8 cellular contexts compared by ENCODE assay signal in genomic region chr3:129233538-129233937, GRCh38. TPM values are rescaled to one million over a fixed set of nuclear protein-coding genes. Genes with fewer than 3 reads are reported as not detected.
DNase-seq lines count a peak whose midpoint lies in the region; ATAC-seq and TF ChIP-seq lines count a peak whose summit lies in the region.

No MANE protein-coding gene starts in this region.

- H3K9me1 ChIP-seq in IMR-90 (ENCODE audit: insufficient read depth, low read length): peaks cover 15% of the 10 kb centered on the region

- H3K27ac ChIP-seq in IMR-90 (ENCODE audit: insufficient read depth, low read length) (no peak overlapping the region), SK-N-SH (ENCODE audit: low read depth in 2 of 2, low read length in 1 of 2) (no peak overlapping the region), coronary artery (peak overlapping the region in 1 of 2 donors; percentile 48)

- CTCF ChIA-PET in IMR-90 (lab: Yijun Ruan, JAX): interaction anchor here (0.6 kb wide), 1 partner anchor 7 kb away, joined by 3 read pairs; no protein-coding TSS in a partner anchor
- CTCF ChIA-PET in SK-N-SH (lab: Yijun Ruan, JAX): interaction anchor here (1.0 to 4.2 kb wide), 3 partner anchors 12 to 264 kb away, joined by 3 to 37 read pairs (median 4); partner anchors contain the start of gene RAB43

- H2AFZ ChIP-seq in IMR-90 (replicated peaks; ENCODE audit: low read length, poor library complexity) (no peak overlapping the region), SK-N-SH (ENCODE audit: low read depth) (no peak overlapping the region)

- no peak overlapping the region for H2BK20ac ChIP-seq in IMR-90 (ENCODE audit: low read depth, low read length)

- TF ChIP-seq EP300 in SK-N-SH (IDR thresholded peaks at IDR 0.05; ENCODE audit: borderline replicate concordance in 1 of 2, low read depth in 1 of 2, low read length in 1 of 2): no peak

- no peaks in the 10 kb centered on the region for H3K79me2 ChIP-seq in SK-N-SH (ENCODE audit: insufficient read depth)

- no peak overlapping the region for H3K14ac ChIP-seq in IMR-90 (replicated peaks; ENCODE audit: low read depth, low read length)

- intact Hi-C loops in IMR-90 (cut with micrococcal nuclease): no loop called here

- H3K4me3 ChIP-seq in IMR-90 (ENCODE audit: insufficient read depth, low read depth, low read length) (no peak overlapping the region), SK-N-SH (ENCODE audit: low read depth in 2 of 2, low read length in 1 of 2) (no peak overlapping the region), coronary artery (no peak overlapping the region)

- in situ Hi-C loops in IMR-90 (cut with MboI; ENCODE audit: low sequenced_read_pairs): no loop called here

- ATAC-seq in GM21528 (IDR thresholded peaks at IDR 0.05; ENCODE audit: low FRiP score, unreplicated experiment) (peak; percentile 85), IMR-90 (ENCODE audit: low read depth) (no peak)

- TF ChIP-seq RAD21 in IMR-90 (IDR thresholded peaks at IDR 0.05; ENCODE audit: low read length) (no peak), SK-N-SH (IDR thresholded peaks at IDR 0.05; ENCODE audit: low read length) (no peak)

- no peak overlapping the region for H3K9ac ChIP-seq in IMR-90 (ENCODE audit: low read depth, low read length)
- no peak overlapping the region for H3K9ac ChIP-seq in SK-N-SH

- H3K4me1 ChIP-seq in IMR-90 (ENCODE audit: control insufficient read depth, insufficient read depth, low read length): peaks cover 13% of the 10 kb centered on the region
- H3K4me1 ChIP-seq in SK-N-SH (ENCODE audit: control insufficient read depth in 1 of 2, insufficient read depth in 2 of 2, low read depth in 1 of 2, low read length in 1 of 2): peaks cover 0 to 14% of the 10 kb centered on the region in 2 experiments; a peak in 1 of 4 replicates

- H2BK120ac ChIP-seq in IMR-90 (ENCODE audit: low read depth, low read length): no peak overlapping the region

- DNase-seq in GM10266 (ENCODE audit: extremely low spot score) (peak; percentile 54), IMR-90 (no peak), globus pallidus (ENCODE audit: low spot score) (peak; percentile 68), SK-N-SH (no peak), NCI-H2107 (lab: John Stamatoyannopoulos, UW) (no peak), DMS53 treated with DMSO at 0.1 percent for 48 hours (lab: John Stamatoyannopoulos, UW; ENCODE audit: unreplicated experiment) (no peak), coronary artery (ENCODE audit: low spot score) (no peak)

- no peak overlapping the region for H3K4me2 ChIP-seq in IMR-90 (ENCODE audit: low read depth, low read length)
- H3K4me2 ChIP-seq in SK-N-SH: no peak overlapping the region

- no peak overlapping the region for H2BK5ac ChIP-seq in IMR-90 (ENCODE audit: low read depth, low read length, poor library complexity, severe bottlenecking)

- TF ChIP-seq CTCF in GM10266 (IDR thresholded peaks at IDR 0.05; ENCODE audit: control insufficient read depth, insufficient read depth, low read depth, missing control alignments) (no peak), IMR-90 (conservative IDR thresholded peaks at IDR 0.05; ENCODE audit: low read depth, low read length) (no peak), SK-N-SH (IDR thresholded peaks at IDR 0.05) (no peak), coronary artery (IDR thresholded peaks at IDR 0.05) (no peak)

- no peaks in the 10 kb centered on the region for H3K36me3 ChIP-seq in IMR-90 (ENCODE audit: control insufficient read depth, insufficient read depth, low read length)
- H3K36me3 ChIP-seq in SK-N-SH (replicated peaks in 1 of 2; ENCODE audit: control insufficient read depth in 1 of 2, insufficient read depth in 2 of 2, low read length in 1 of 2): no peaks in the 10 kb centered on the region

- no peak overlapping the region for H4K8ac ChIP-seq in IMR-90 (ENCODE audit: low read depth in 2 of 2, low read length in 2 of 2)

- H2AK5ac ChIP-seq in IMR-90 (ENCODE audit: low read depth, low read length): peak overlapping the region; percentile 8; the same call in 1 of the 2 replicates

- H3K56ac ChIP-seq in IMR-90 (ENCODE audit: extremely low read depth, insufficient read depth, low read length): no peak overlapping the region

- no peak overlapping the region for H3K4ac ChIP-seq in IMR-90 (ENCODE audit: low read depth, low read length)

- H2BK15ac ChIP-seq in IMR-90 (ENCODE audit: low read depth, low read length): no peak overlapping the region

- H3K23ac ChIP-seq in IMR-90 (ENCODE audit: low read depth, low read length): no peak overlapping the region

- H3K9me3 ChIP-seq in IMR-90 (ENCODE audit: control insufficient read depth, insufficient read depth, low read length): no peaks in the 10 kb centered on the region
- H3K9me3 ChIP-seq in SK-N-SH: no peaks in the 10 kb centered on the region

- POLR2A ChIA-PET in IMR-90 (lab: Charles Lee; ENCODE audit: unreplicated experiment) (interaction anchor here (0.5 kb wide), 1 partner anchor 51 kb away, joined by 5 read pairs; no protein-coding TSS in a partner anchor), SK-N-SH (lab: Yijun Ruan, JAX) (no interaction called here)

- 40% methylated on average over 1 of the region's 4 CpGs; no CpG with 5 or more reads in 1 of the 2 experiments for WGBS in IMR-90 (ENCODE audit: extremely low coverage in 2 of 2, insufficient read length in 1 of 2), 2 experiments
- 84% methylated on average over 4 of the region's 4 CpGs for whole genome bisulfite sequencing in SK-N-SH (ENCODE audit: low lambda C conversion rate)

- TF ChIP-seq POLR2A in IMR-90 (IDR thresholded peaks at IDR 0.05; ENCODE audit: low read depth, low read length): no peak

- dilution Hi-C loops in IMR-90 (cut with HindIII; ENCODE audit: low sequenced_read_pairs, unreplicated experiment): no loop called here

- no peaks in the 10 kb centered on the region for H3K9me2 ChIP-seq in SK-N-SH

- BruUV-seq in IMR-90 (replicated peaks; lab: Mats Ljungman, UMichigan): no TSS peak

- no peak overlapping the region for H2AK9ac ChIP-seq in IMR-90 (replicated peaks; ENCODE audit: low read depth, low read length, poor library complexity)

- H4K20me1 ChIP-seq in IMR-90 (ENCODE audit: insufficient read depth, low read length): no peaks in the 10 kb centered on the region
- no peaks in the 10 kb centered on the region for H4K20me1 ChIP-seq in SK-N-SH (ENCODE audit: insufficient read depth)

- H4K91ac ChIP-seq in IMR-90 (ENCODE audit: insufficient read depth, low read depth, low read length): no peak overlapping the region

- peaks cover 0 to 11% of the 10 kb centered on the region in 2 experiments; a peak in 2 of 4 replicates for H3K79me1 ChIP-seq in IMR-90 (ENCODE audit: low read depth in 1 of 2, low read length in 2 of 2)

- H3K27me3 ChIP-seq in IMR-90 (ENCODE audit: control insufficient read depth, insufficient read depth, low read length) (no peaks in the 10 kb centered on the region), SK-N-SH (ENCODE audit: insufficient read depth) (no peaks in the 10 kb centered on the region)

- H4K5ac ChIP-seq in IMR-90 (ENCODE audit: low read depth, low read length): no peak overlapping the region

- H3F3A ChIP-seq in SK-N-SH (replicated peaks; ENCODE audit: insufficient read depth): peaks cover 20% of the 10 kb centered on the region

- no peak overlapping the region for H3K18ac ChIP-seq in IMR-90 (ENCODE audit: low read depth, low read length)

TF ChIP-seq in IMR-90, 13 proteins besides CTCF, POLR2A, EP300 and RAD21:
- no peak for TF ChIP-seq CHD1 (IDR thresholded peaks at IDR 0.05; ENCODE audit: low read depth, low read length)
- no peak for TF ChIP-seq ELK1 (IDR thresholded peaks at IDR 0.05; ENCODE audit: borderline replicate concordance, low read depth, low read length)

TF ChIP-seq in SK-N-SH, 30 proteins besides CTCF, POLR2A, EP300 and RAD21:
- no peak for TF ChIP-seq PBX3 (IDR thresholded peaks at IDR 0.05)
- no peak for TF ChIP-seq RFX5 (IDR thresholded peaks at IDR 0.05; ENCODE audit: low read length)
- no peak for TF ChIP-seq NFIC (IDR thresholded peaks at IDR 0.05; ENCODE audit: borderline replicate concordance)
- TF ChIP-seq ELF1 (IDR thresholded peaks at IDR 0.05): no peak
- TF ChIP-seq RXRA (IDR thresholded peaks at IDR 0.05; ENCODE audit: borderline replicate concordance, low read depth): no peak
- no peak for TF ChIP-seq MEF2A (IDR thresholded peaks at IDR 0.05; ENCODE audit: borderline replicate concordance, low read depth)
- no peak for TF ChIP-seq CHD2 (IDR thresholded peaks at IDR 0.05; ENCODE audit: low read length, partially characterized antibody)
- no peak for TF ChIP-seq TCF12 (IDR thresholded peaks at IDR 0.05)
- TF ChIP-seq YY1 (IDR thresholded peaks at IDR 0.05; ENCODE audit: low read depth): no peak

RNA-seq across cellular contexts. Expression of gene COPG1, which starts 15.9 kb away (rescaled TPM):
- total RNA-seq in IMR-90 (2012; rRNA removed): 440 and 446 TPM in 2 replicates
- 179 and 203 TPM in 2 replicates for polyA plus RNA-seq in IMR-90 (2012; rRNA removed)
- 129 and 134 TPM in 2 replicates for polyA plus RNA-seq in IMR-90 (2012; cell fraction: cytosol; rRNA removed)
- polyA plus RNA-seq in IMR-90 (2012; cell fraction: nucleus; rRNA removed; ENCODE audit: low replicate concordance): 177 and 240 TPM in 2 replicates
- polyA plus RNA-seq in SK-N-SH (2012; rRNA removed): 111 and 114 TPM in 2 replicates
- 96.5 and 100 TPM in 2 replicates for polyA plus RNA-seq in SK-N-SH (2012; cell fraction: cytosol; rRNA removed)
- polyA plus RNA-seq in SK-N-SH (2012; cell fraction: nucleus; rRNA removed): 112 and 138 TPM in 2 replicates

RNA-seq across cellular contexts. Expression of gene HMCES, which starts 45.1 kb away (rescaled TPM):
- total RNA-seq in IMR-90 (2012; rRNA removed): 25.8 and 26.0 TPM in 2 replicates
- polyA plus RNA-seq in IMR-90 (2012; rRNA removed) (25.9 and 30.5 TPM in 2 replicates), SK-N-SH (2012; rRNA removed) (29.0 and 32.4 TPM in 2 replicates)
- 16.8 and 25.4 TPM in 2 replicates for polyA plus RNA-seq in IMR-90 (2012; cell fraction: cytosol; rRNA removed)
- 11.2 and 17.5 TPM in 2 replicates for polyA plus RNA-seq in IMR-90 (2012; cell fraction: nucleus; rRNA removed; ENCODE audit: low replicate concordance)
- polyA plus RNA-seq in SK-N-SH (2012; cell fraction: cytosol; rRNA removed): 33.5 and 34.7 TPM in 2 replicates
- 22.5 and 25.0 TPM in 2 replicates for polyA plus RNA-seq in SK-N-SH (2012; cell fraction: nucleus; rRNA removed)

RNA-seq across cellular contexts. Expression of gene CNBP, which starts 49.8 kb away (rescaled TPM):
- total RNA-seq in IMR-90 (2012; rRNA removed): 223 and 266 TPM in 2 replicates
- polyA plus RNA-seq in IMR-90 (2012; rRNA removed) (186 and 217 TPM in 2 replicates), SK-N-SH (2012; rRNA removed) (240 and 279 TPM in 2 replicates)
- 130 and 232 TPM in 2 replicates for polyA plus RNA-seq in IMR-90 (2012; cell fraction: cytosol; rRNA removed)
- 35.9 and 97.3 TPM in 2 replicates for polyA plus RNA-seq in IMR-90 (2012; cell fraction: nucleus; rRNA removed; ENCODE audit: low replicate concordance)
- polyA plus RNA-seq in SK-N-SH (2012; cell fraction: cytosol; rRNA removed): 305 and 321 TPM in 2 replicates
- 94.3 and 162 TPM in 2 replicates for polyA plus RNA-seq in SK-N-SH (2012; cell fraction: nucleus; rRNA removed)

Comparison
In these comparisons a context has a peak if more than half of its experiments do, and no peak if none do; other contexts are left out.
1. DNase-seq: peak in GM10266 (single experiment) and globus pallidus (single experiment); none in IMR-90 (single experiment), SK-N-SH (single experiment), NCI-H2107 (single experiment), DMS53 treated with DMSO at 0.1 percent for 48 hours (single experiment) and coronary artery (single experiment).